Comparison of ENCODE assay signal across 11 cellular contexts in the genomic region with DNA sequence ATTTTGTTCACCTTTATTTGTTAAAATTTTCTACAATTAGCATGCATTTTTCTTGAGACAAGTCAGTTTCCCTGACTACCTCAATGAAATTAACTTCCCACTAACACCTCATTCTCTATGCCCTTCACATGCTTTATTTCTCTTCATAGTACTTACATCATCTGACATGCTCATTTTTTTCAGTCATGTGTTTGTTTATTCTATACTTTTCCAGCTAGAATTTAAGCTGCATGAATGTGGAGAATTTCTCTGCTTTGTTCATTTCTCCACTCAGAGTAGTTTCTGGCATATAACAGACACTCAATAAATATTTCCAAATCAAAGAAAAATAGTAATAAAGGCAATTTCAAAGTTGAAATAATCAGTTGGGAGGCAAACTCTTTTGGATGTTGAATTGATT.
"Had no signal": no experiment of that assay in that cellular context is flagged by ENCODE, and none has a peak within 500 bp of the region (broad histone marks: within the 10 kb centered on the region; RNA-seq: fewer than 3 reads in every experiment).

No MANE protein-coding gene starts in this region.

- H3K4me1 ChIP-seq: tibial artery, uterus had no signal

- H3K9me3 ChIP-seq: tibial artery, uterus had no signal

- H3K36me3 ChIP-seq: brain microvascular endothelial cell, tibial artery, uterus had no signal

- H3K27ac ChIP-seq: brain microvascular endothelial cell, skin epidermis, tibial artery, uterus had no signal

- H3K27me3 ChIP-seq: brain microvascular endothelial cell, tibial artery, uterus had no signal

- DNase-seq: activated naive CD8-positive, alpha-beta T cell treated with anti-CD3 and anti-CD28 coated beads for 36 hours; dermis blood vessel endothelial cell; erythroblast; hypothalamus; stimulated activated CD4-positive, alpha-beta T cell treated with anti-CD3 and anti-CD28 coated beads, Interleukin-4, amount 100 ng/mL, for 24 hours; stimulated activated naive CD4-positive, alpha-beta T cell; tibial artery; uterus had no signal

- ATAC-seq: activated CD4-positive, CD25-positive, alpha-beta regulatory T cell treated with anti-CD3 and anti-CD28 coated beads, Interleukin-2, amount 50 U/mL, for 24 hours had no signal

- H3K4me3 ChIP-seq: skin epidermis, tibial artery, uterus had no signal
